Comparison of ENCODE assay signal across 21 cellular contexts in the genomic region with DNA sequence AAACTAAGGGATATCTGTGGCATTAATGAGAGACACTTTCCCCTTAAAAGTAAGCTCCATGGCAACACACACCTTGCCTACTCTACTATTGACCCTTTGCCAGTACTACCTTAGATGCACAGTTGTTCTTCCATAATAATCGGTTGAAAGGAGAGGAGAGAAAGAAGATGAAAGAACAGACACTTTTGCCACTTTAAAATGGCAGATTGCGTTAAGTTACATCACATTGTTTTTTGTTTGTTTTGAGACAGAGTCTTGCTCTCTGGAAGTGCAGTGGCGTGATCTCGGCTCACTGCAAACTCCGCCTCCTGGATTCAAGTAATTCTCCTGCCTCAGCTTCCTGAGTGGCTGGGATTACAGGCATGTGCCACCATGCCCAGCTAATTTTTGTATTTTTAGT.
DNase-seq lines count a peak whose midpoint lies in the region; ATAC-seq, FAIRE-seq and TF ChIP-seq lines count a peak whose summit lies in the region.
"Had no signal": no experiment of that assay in that cellular context is flagged by ENCODE, and none has a peak within 500 bp of the region (broad histone marks: within the 10 kb centered on the region; RNA-seq: fewer than 3 reads in every experiment).

No MANE protein-coding gene starts in this region.

- no peak overlapping the region for H3K27ac ChIP-seq in HepG2 (ENCODE audit: extremely low read length, insufficient read depth, low read length)
- no peak overlapping the region for H3K27ac ChIP-seq in right lobe of liver
- H3K27ac ChIP-seq: 22Rv1; A549; BLaER1 treated with 17β-estradiol and CSF1 and Interleukin-3, amounts not matched to agents 10 nM and 100 nM; C4-2B had no signal

- H3K4me1 Mint-ChIP-seq in Caco-2 (ENCODE audit: low read depth, unreplicated experiment): peaks cover 13% of the 10 kb centered on the region
- H3K4me1 Mint-ChIP-seq in nephron progenitor cell: peaks cover 76% of the 10 kb centered on the region
- H3K4me1 Mint-ChIP-seq: B cell had no signal

- TF ChIP-seq POLR2A in HepG2 (IDR thresholded peaks at IDR 0.05; ENCODE audit: insufficient read depth in 1 of 2, low read depth in 2 of 2, low read length in 2 of 2) (no peak), right lobe of liver (IDR thresholded peaks at IDR 0.05) (no peak)

- in situ Hi-C loops in HepG2 (cut with HindIII; ENCODE audit: extremely low pct_ligation_motif_present, low pct_unique_long_range_greater_than_20kb): no loop called here

- no peak overlapping the region for H3K4me2 ChIP-seq in HepG2 (ENCODE audit: low read depth, low read length)
- H3K4me2 ChIP-seq: A549; BLaER1 treated with 17β-estradiol and CSF1 and Interleukin-3, amounts not matched to agents 10 nM and 100 nM had no signal

- H3K36me3 Mint-ChIP-seq in Caco-2 (ENCODE audit: insufficient read depth, unreplicated experiment) (no peaks in the 10 kb centered on the region), nephron progenitor cell (ENCODE audit: low read depth) (peaks cover 4% of the 10 kb centered on the region)

- TF ChIP-seq CTCF in HepG2 (CRISPR knock-in tag; IDR thresholded peaks at IDR 0.05) (no peak), right lobe of liver (IDR thresholded peaks at IDR 0.05) (no peak), Caco-2 (IDR thresholded peaks at IDR 0.05; ENCODE audit: insufficient read depth in 1 of 2, low read depth in 1 of 2, low read length in 1 of 2, severe bottlenecking in 1 of 2, unreplicated experiment in 1 of 2) (no peak), nephron progenitor cell (IDR thresholded peaks at IDR 0.05) (no peak)

- H2AFZ ChIP-seq in HepG2 (ENCODE audit: low read length): no peak overlapping the region

- ATAC-seq in HepG2 (no peak), right lobe of liver (no peak)
- ATAC-seq in activated CD4-positive, CD25-positive, alpha-beta regulatory T cell treated with anti-CD3 and anti-CD28 coated beads, Interleukin-2, amount 50 U/mL, for 24 hours: no peak
- ATAC-seq: A549; CD8-positive, alpha-beta T cell had no signal

- DNase-seq in HepG2 (ENCODE audit: low spot score): no peak
- DNase-seq in right lobe of liver: no peak
- DNase-seq in Caco-2: no peak
- no peak for DNase-seq in nephron progenitor cell
- no peak for DNase-seq in stimulated activated CD4-positive, alpha-beta T cell treated with anti-CD3 and anti-CD28 coated beads, Interleukin-4, amount 100 ng/mL, for 1 hour
- DNase-seq: AML-193; Calu3; CD4-positive, alpha-beta T cell; CD8-positive, alpha-beta T cell; DMS79 treated with DMSO at 0.1 percent for 48 hours; GF-D8 had no signal

- H3K4me1 ChIP-seq in HepG2 (ENCODE audit: insufficient read depth, low read length) (peaks cover 40% of the 10 kb centered on the region), right lobe of liver (peaks cover 0 to 48% (median 8%) of the 10 kb centered on the region in 4 donors), Caco-2 (peaks cover 14% of the 10 kb centered on the region)
- H3K4me1 ChIP-seq: A549; BLaER1 treated with 17β-estradiol and CSF1 and Interleukin-3, amounts not matched to agents 10 nM and 100 nM had no signal

- H3K27ac Mint-ChIP-seq in Caco-2 (ENCODE audit: unreplicated experiment) (peak overlapping the region; percentile 75), nephron progenitor cell (peak overlapping the region; percentile 31)
- H3K27ac Mint-ChIP-seq: B cell; CD4-positive, alpha-beta T cell; CD8-positive, alpha-beta T cell had no signal

- H3K4me3 Mint-ChIP-seq in Caco-2 (ENCODE audit: unreplicated experiment) (no peak overlapping the region), nephron progenitor cell (no peak overlapping the region)
- H3K4me3 Mint-ChIP-seq: B cell; CD4-positive, alpha-beta T cell; CD8-positive, alpha-beta T cell had no signal

- no peak overlapping the region for H3K9ac ChIP-seq in HepG2 (ENCODE audit: insufficient read depth, low read depth, low read length)
- H3K9ac ChIP-seq: BLaER1 treated with 17β-estradiol and CSF1 and Interleukin-3, amounts not matched to agents 10 nM and 100 nM had no signal

- H3K27me3 Mint-ChIP-seq in Caco-2 (ENCODE audit: insufficient read depth, unreplicated experiment) (no peaks in the 10 kb centered on the region), nephron progenitor cell (ENCODE audit: low read depth, poor library complexity) (no peaks in the 10 kb centered on the region)
- H3K27me3 Mint-ChIP-seq: B cell; CD4-positive, alpha-beta T cell had no signal

- CTCF ChIA-PET in HepG2 (lab: Yijun Ruan, JAX; ENCODE audit: low intra/inter-chr PET ratio, low total read pairs) (no interaction called here), Caco-2 (lab: Charles Lee) (no interaction called here)

- TF ChIP-seq RAD21 in HepG2 (CRISPR knock-in tag; IDR thresholded peaks at IDR 0.05): no peak

- no peak for TF ChIP-seq EP300 in HepG2 (IDR thresholded peaks at IDR 0.05; ENCODE audit: low read depth in 2 of 2, low read length in 2 of 2)
- TF ChIP-seq EP300 in HepG2 (CRISPR knock-in tag; IDR thresholded peaks at IDR 0.05; ENCODE audit: borderline replicate concordance): no peak

- POLR2A ChIA-PET in HepG2 (lab: Yijun Ruan, JAX): no interaction called here
- POLR2A ChIA-PET in Caco-2 (lab: Charles Lee): no interaction called here

- 96% methylated on average over 5 of the region's 5 CpGs for WGBS in HepG2 (ENCODE audit: low lambda C conversion rate)
- 76% methylated on average over 4 of the region's 5 CpGs for WGBS in right lobe of liver (ENCODE audit: insufficient coverage, low coverage, low lambda C conversion rate, missing lambda C conversion rate)

- H3K27me3 ChIP-seq in HepG2 (ENCODE audit: control insufficient read depth in 1 of 2, insufficient read depth in 2 of 2, low read length in 2 of 2): no peaks in the 10 kb centered on the region
- no peaks in the 10 kb centered on the region for H3K27me3 ChIP-seq in right lobe of liver
- no peaks in the 10 kb centered on the region for H3K27me3 ChIP-seq in Caco-2 (replicated peaks; ENCODE audit: control insufficient read depth, insufficient read depth, low read length)
- H3K27me3 ChIP-seq: BLaER1 treated with 17β-estradiol and CSF1 and Interleukin-3, amounts not matched to agents 10 nM and 100 nM had no signal

- H4K20me1 ChIP-seq in HepG2 (ENCODE audit: insufficient read depth, low read length): no peaks in the 10 kb centered on the region
- H4K20me1 ChIP-seq: BLaER1 treated with 17β-estradiol and CSF1 and Interleukin-3, amounts not matched to agents 10 nM and 100 nM had no signal

- BruUV-seq in HepG2 (replicated peaks; lab: Mats Ljungman, UMichigan): no TSS peak
- no TSS peak for BruUV-seq in Caco-2 (replicated peaks; lab: Mats Ljungman, UMichigan)

- H3K9me3 Mint-ChIP-seq in Caco-2 (ENCODE audit: unreplicated experiment) (peaks cover 13% of the 10 kb centered on the region), nephron progenitor cell (no peaks in the 10 kb centered on the region)
- H3K9me3 Mint-ChIP-seq: CD4-positive, alpha-beta T cell; CD8-positive, alpha-beta T cell had no signal

- no peaks in the 10 kb centered on the region; a peak in 1 of 5 replicates for H3K36me3 ChIP-seq in HepG2 (replicated peaks in 1 of 2; ENCODE audit: control insufficient read depth in 1 of 2, insufficient read depth in 2 of 2, low read length in 2 of 2)
- no peaks in the 10 kb centered on the region for H3K36me3 ChIP-seq in right lobe of liver
- H3K36me3 ChIP-seq in Caco-2 (ENCODE audit: control insufficient read depth, insufficient read depth, low read length): no peaks in the 10 kb centered on the region

- no peak for FAIRE-seq in HepG2 (lab: Jason Lieb, UNC)
- FAIRE-seq: A549, D721Med, G401.6, GM12891, GM19239 had no signal

- intact Hi-C loops in HepG2 (cut with micrococcal nuclease; ENCODE audit: unreplicated experiment): loop anchor here (10.0 kb wide), 1 partner anchor 159 kb away; no protein-coding TSS in a partner anchor
- intact Hi-C loops in right lobe of liver (cut with DNase I): no loop called here
- intact Hi-C loops in Caco-2 (cut with micrococcal nuclease; ENCODE audit: unreplicated experiment): no loop called here

- no peaks in the 10 kb centered on the region for H3K79me2 ChIP-seq in HepG2 (ENCODE audit: insufficient read depth, low read length)

- H3K4me3 ChIP-seq in HepG2 (replicated peaks in 1 of 3; ENCODE audit: insufficient read depth in 1 of 3, low read depth in 2 of 3, low read length in 3 of 3): no peak overlapping the region
- H3K4me3 ChIP-seq in right lobe of liver: no peak overlapping the region
- no peak overlapping the region for H3K4me3 ChIP-seq in Caco-2 (ENCODE audit: low read depth, low read length)
- H3K4me3 ChIP-seq: A549; BLaER1 treated with 17β-estradiol and CSF1 and Interleukin-3, amounts not matched to agents 10 nM and 100 nM had no signal

- H3K9me3 ChIP-seq in HepG2 (ENCODE audit: low read length): no peaks in the 10 kb centered on the region
- no peaks in the 10 kb centered on the region for H3K9me3 ChIP-seq in right lobe of liver
- H3K9me3 ChIP-seq in Caco-2: no peaks in the 10 kb centered on the region
- H3K9me3 ChIP-seq: A549; BLaER1 treated with 17β-estradiol and CSF1 and Interleukin-3, amounts not matched to agents 10 nM and 100 nM had no signal

TF ChIP-seq in HepG2, 621 proteins besides CTCF, POLR2A, EP300 and RAD21:
- TF ChIP-seq FOXC1 (CRISPR knock-in tag; IDR thresholded peaks at IDR 0.05; ENCODE audit: borderline replicate concordance) (no peak), POGZ (CRISPR knock-in tag; IDR thresholded peaks at IDR 0.05) (peak; percentile 18; the same call in 1 of the 2 replicates)
TF ChIP-seq in HepG2: peak in this region for 1.
